ENCODE assay signal across 8 cellular contexts in the genomic region with DNA sequence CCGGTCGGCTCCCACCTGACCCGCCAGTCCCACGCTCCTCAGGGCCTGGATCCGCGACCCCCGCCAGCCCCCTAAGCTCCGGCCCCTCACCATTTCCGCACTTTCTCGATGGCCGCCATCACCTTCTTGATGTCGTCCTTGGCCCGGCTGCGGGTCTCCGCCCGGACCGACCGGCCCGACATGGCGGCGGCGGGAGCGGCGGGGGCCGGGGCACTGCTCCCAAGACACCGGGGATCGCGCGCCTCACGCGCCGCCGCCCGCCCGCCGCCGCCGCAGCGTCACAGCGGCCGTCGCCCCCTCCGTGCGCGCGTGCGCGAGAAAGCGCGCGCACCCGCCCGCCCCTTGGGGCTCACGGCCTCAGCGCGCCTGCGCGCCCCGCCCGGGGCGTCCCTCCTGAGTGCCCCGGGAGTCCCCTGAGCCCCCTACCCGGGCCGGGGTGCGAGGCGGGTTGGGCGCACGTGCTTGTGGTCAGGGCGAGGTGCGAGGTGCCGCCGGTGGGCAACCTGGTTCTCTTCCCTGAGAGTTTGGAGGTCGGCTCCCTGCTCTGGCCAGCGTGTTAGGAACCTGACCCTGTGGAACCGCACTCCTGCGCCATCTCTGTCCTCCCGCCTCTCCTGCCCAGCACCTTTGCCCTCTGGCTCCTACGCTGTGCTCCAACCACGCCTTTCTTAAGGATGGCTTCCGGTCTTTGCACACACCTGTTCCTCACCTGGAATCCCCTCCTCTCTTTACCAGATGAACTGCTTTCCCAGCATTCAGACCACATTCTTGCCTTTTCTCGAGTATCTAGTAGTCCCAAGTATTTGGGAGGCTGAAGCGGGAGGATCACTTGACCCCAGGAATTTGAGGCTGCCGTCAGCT. TPM values are rescaled to one million over a fixed set of nuclear protein-coding genes. Genes with fewer than 3 reads are reported as not detected.
A peak's percentile ranks its signal among the peaks of the same experiment; 100 is the strongest.
DNase-seq lines count a peak whose midpoint lies in the region; ATAC-seq and TF ChIP-seq lines count a peak whose summit lies in the region.

A gene (minus strand): TSS at position 294 of the 861 bp plus-strand sequence. CDS start 112 bp downstream, at position 182.

- in situ Hi-C loops in GM18951 (cut with MboI; ENCODE audit: low sequenced_read_pairs, unreplicated experiment): no loop called here
- in situ Hi-C loops in endometrial microvascular endothelial cells (cut with HindIII; ENCODE audit: inconsistent ontology term, low pct_unique_long_range_greater_than_20kb, low sequenced_read_pairs): no loop called here

- peak; percentile 84 for TF ChIP-seq POLR2A in GM18951 (IDR thresholded peaks at IDR 0.05; ENCODE audit: extremely low read depth, insufficient read depth, insufficient read length)

- H3K9me3 ChIP-seq in mesodermal cell (ENCODE audit: control insufficient read depth, low read length): peaks cover 4% of the 10 kb centered on the region

- H3K4me1 ChIP-seq in mesodermal cell (ENCODE audit: control insufficient read depth, insufficient read depth, low read length, poor library complexity, severe bottlenecking): peaks cover 7% of the 10 kb centered on the region

- peak within 1 kb of the TSS; percentile 67 for H3K4me3 ChIP-seq in mesodermal cell (ENCODE audit: extremely low read depth, insufficient read depth, low read length, poor library complexity, severe bottlenecking)

- peaks cover 10% of the 10 kb centered on the region for H3K36me3 ChIP-seq in mesodermal cell (ENCODE audit: control insufficient read depth, insufficient read depth, low read length)

- H3K36me3 Mint-ChIP-seq in activated CD8-positive, alpha-beta memory T cell treated with anti-CD3 and anti-CD28 coated beads, Interleukin-2, amount 10 ng/mL, durations not matched to agents 7 days and 5 days: peaks cover 11% of the 10 kb centered on the region

- peak within 1 kb of the TSS; percentile 97 for H3K4me3 Mint-ChIP-seq in activated CD8-positive, alpha-beta memory T cell treated with anti-CD3 and anti-CD28 coated beads, Interleukin-2, amount 10 ng/mL, durations not matched to agents 7 days and 5 days

- ATAC-seq in HG03175 (IDR thresholded peaks at IDR 0.05; ENCODE audit: unreplicated experiment): peak; percentile 50
- peak; percentile 70 for ATAC-seq in activated CD8-positive, alpha-beta memory T cell treated with anti-CD3 and anti-CD28 coated beads, Interleukin-2, amount 10 ng/mL, durations not matched to agents 7 days and 5 days

- DNase-seq in Ammon's horn (ENCODE audit: low spot score) (peak; percentile 54), NCI-H748 treated with DMSO at 0.1 percent for 48 hours (lab: John Stamatoyannopoulos, UW) (peak; percentile 42)
- peak; percentile 81 for DNase-seq in activated CD8-positive, alpha-beta memory T cell treated with anti-CD3 and anti-CD28 coated beads, Interleukin-2, amount 10 ng/mL, durations not matched to agents 7 days and 5 days
- peak; percentile 62 for DNase-seq in stimulated activated CD8-positive, alpha-beta memory T cell treated with anti-CD3 and anti-CD28 coated beads, Interleukin-15, amount 100 ng/mL, for 24 hours (ENCODE audit: low read depth)

- no peaks in the 10 kb centered on the region for H3K27me3 Mint-ChIP-seq in activated CD8-positive, alpha-beta memory T cell treated with anti-CD3 and anti-CD28 coated beads, Interleukin-2, amount 10 ng/mL, durations not matched to agents 7 days and 5 days

- CTCF ChIA-PET in activated CD8-positive, alpha-beta memory T cell treated with anti-CD3 and anti-CD28 coated beads, Interleukin-2, amount 10 ng/mL, durations not matched to agents 7 days and 5 days (lab: Charles Lee): interaction anchor here (0.7 to 4.8 kb wide), 9 partner anchors 9 to 177 kb away, joined by 3 to 26 read pairs (median 5); a partner anchor contains a TSS

- WGBS in mesodermal cell (ENCODE audit: insufficient coverage in 2 of 2), 2 experiments: 4 to 6% methylated on average over 72 to 76 of the region's 83 CpGs

- H3K27ac ChIP-seq in mesodermal cell (ENCODE audit: low read depth, low read length, severe bottlenecking): peak within 1 kb of the TSS; percentile 99

- peak within 1 kb of the TSS; percentile 98 for H3K27ac Mint-ChIP-seq in activated CD8-positive, alpha-beta memory T cell treated with anti-CD3 and anti-CD28 coated beads, Interleukin-2, amount 10 ng/mL, durations not matched to agents 7 days and 5 days

- H3K9me3 Mint-ChIP-seq in activated CD8-positive, alpha-beta memory T cell treated with anti-CD3 and anti-CD28 coated beads, Interleukin-2, amount 10 ng/mL, durations not matched to agents 7 days and 5 days (ENCODE audit: low read depth): no peaks in the 10 kb centered on the region

- H3K4me1 Mint-ChIP-seq in activated CD8-positive, alpha-beta memory T cell treated with anti-CD3 and anti-CD28 coated beads, Interleukin-2, amount 10 ng/mL, durations not matched to agents 7 days and 5 days: peaks cover 40% of the 10 kb centered on the region

RNA-seq across cellular contexts. Expression of the gene that starts here (rescaled TPM):
- total RNA-seq in activated CD8-positive, alpha-beta memory T cell treated with anti-CD3 and anti-CD28 coated beads, Interleukin-2, amount 10 ng/mL, durations not matched to agents 7 days and 5 days: 10 to 100 TPM; 74.9 to 87.0 TPM
- total RNA-seq in endometrial microvascular endothelial cells (ENCODE audit: inconsistent ontology term): 112 TPM
- 33.3 TPM for polyA plus RNA-seq in mesodermal cell (2013, experiment 1 of 2)
- 22.8 TPM for polyA plus RNA-seq in mesodermal cell (2013, experiment 2 of 2)

Comparison
In these comparisons a context has a peak if more than half of its experiments do, and no peak if none do; other contexts are left out.
1. Peak in every context shown above with its lines: DNase-seq, ATAC-seq, H3K4me3 ChIP-seq and H3K27ac ChIP-seq.